ENCODE assay signal across 8 cellular contexts in genomic region chr7:74173866-74174605, GRCh38. TPM values are rescaled to one million over a fixed set of nuclear protein-coding genes. Genes with fewer than 3 reads are reported as not detected.
A peak's percentile ranks its signal among the peaks of the same experiment; 100 is the strongest.
DNase-seq lines count a peak whose midpoint lies in the region; TF ChIP-seq lines count a peak whose summit lies in the region.

EIF4H (plus strand) TSS chr7:74174356; CDS start chr7:74174384, 28 bp downstream.

- peak within 1 kb of the TSS; percentile 90 for H3K27ac ChIP-seq in SJSA1

- POLR2A ChIA-PET in HEK293T (lab: Yijun Ruan, JAX), result interaction anchor here (0.7 to 2.6 kb wide), 13 partner anchors 9 to 147 kb away, joined by 3 to 12 read pairs (median 5); partner anchors contain the start of gene LIMK1

- no peaks in the 10 kb centered on the region for H3K9me3 ChIP-seq in SJSA1 (replicated peaks)
- no peaks in the 10 kb centered on the region for H3K9me3 ChIP-seq in neuron (ENCODE audit: low read length)

- peak within 1 kb of the TSS; percentile 52 for H2AFZ ChIP-seq in neuron (ENCODE audit: low read depth, low read length)

- H3K4me1 ChIP-seq in SJSA1 (replicated peaks), result peaks cover 37% of the 10 kb centered on the region
- H3K4me1 ChIP-seq in neuron (ENCODE audit: insufficient read depth, low read length), result peaks cover 27% of the 10 kb centered on the region

- H3K27me3 ChIP-seq in SJSA1 (replicated peaks) (no peaks in the 10 kb centered on the region), neuron (ENCODE audit: insufficient read depth, low read length) (no peaks in the 10 kb centered on the region)

- DNase-seq in GM03348 (ENCODE audit: low spot score) (peak; percentile 99), HEK293T (ENCODE audit: extremely low spot score) (peak; percentile 92), MV-4-11 (lab: John Stamatoyannopoulos, UW) (peak; percentile 86), SJSA1 (ENCODE audit: low read depth in 1 of 2, low spot score in 2 of 2) (peak; percentile 94), foreskin melanocyte (peak; percentile 87), stromal cell of bone marrow (ENCODE audit: low read depth) (peak; percentile 87)
- DNase-seq in activated naive CD4-positive, alpha-beta T cell (lab: John Stamatoyannopoulos, UW), result peak; percentile 83 to 95 (median 94)

- H3K4me3 ChIP-seq in SJSA1 (peak within 1 kb of the TSS; percentile 97), neuron (ENCODE audit: low read length) (peak within 1 kb of the TSS; percentile 98)

- peaks cover 41% of the 10 kb centered on the region for H3K36me3 ChIP-seq in SJSA1
- H3K36me3 ChIP-seq in neuron (ENCODE audit: insufficient read depth, low read length), result peaks cover 16% of the 10 kb centered on the region

- CTCF ChIA-PET in HEK293T (lab: Yijun Ruan, JAX), result interaction anchor here (1.4 kb wide), 2 partner anchors 105 to 147 kb away, joined by 3 to 7 read pairs; no protein-coding TSS in a partner anchor

TF ChIP-seq in HEK293T, 16 proteins besides CTCF, POLR2A, EP300 and RAD21:
- TF ChIP-seq L3MBTL2 (conservative IDR thresholded peaks at IDR 0.05) (peak; percentile 53), ELF4 (IDR thresholded peaks at IDR 0.05) (no peak), FOXM1 (IDR thresholded peaks at IDR 0.05; ENCODE audit: borderline replicate concordance) (peak; percentile 15; the same call in 1 of the 2 replicates), LEF1 (IDR thresholded peaks at IDR 0.05; ENCODE audit: borderline replicate concordance) (peak; percentile 14; the same call in 1 of the 2 replicates)

RNA-seq across cellular contexts. Expression of gene EIF4H, which starts in this region (rescaled TPM):
- total RNA-seq in SJSA1 (2014; rRNA removed; shearing (Covaris generic)), result 246 and 313 TPM in 2 replicates

Comparison
In these comparisons a context has a peak if more than half of its experiments do, and no peak if none do; other contexts are left out.
1. Peak in every context shown above with its lines: DNase-seq, H3K4me3 ChIP-seq and H3K27ac ChIP-seq.